In genomic region chr19:4582112-4582553, GRCh38 we compare ENCODE assay signal across 12 cellular contexts. TPM values are rescaled to one million over a fixed set of nuclear protein-coding genes. Genes with fewer than 3 reads are reported as not detected.
DNase-seq lines count a peak whose midpoint lies in the region; ATAC-seq, FAIRE-seq and TF ChIP-seq lines count a peak whose summit lies in the region.
"Had no signal": no experiment of that assay in that cellular context is flagged by ENCODE, and none has a peak within 500 bp of the region (broad histone marks: within the 10 kb centered on the region; RNA-seq: fewer than 3 reads in every experiment).

No MANE protein-coding gene starts in this region.

- H3K4me2 ChIP-seq in BLaER1: peak overlapping the region; percentile 82
- peak overlapping the region; percentile 22 for H3K4me2 ChIP-seq in astrocyte (ENCODE audit: low read length)

- H3K27me3 Mint-ChIP-seq in astrocyte (ENCODE audit: low read depth, unreplicated experiment): peaks cover 17% of the 10 kb centered on the region
- H3K27me3 Mint-ChIP-seq in naive thymus-derived CD8-positive, alpha-beta T cell: peaks cover 23 to 75% (median 40%) of the 10 kb centered on the region in 5 donors
- H3K27me3 Mint-ChIP-seq in activated CD8-positive, alpha-beta T cell treated with anti-CD3 and anti-CD28 coated beads, Interleukin-2, amount 10 ng/mL, durations not matched to agents 7 days and 5 days (ENCODE audit: low read depth): peaks cover 42% of the 10 kb centered on the region

- H4K20me1 ChIP-seq in BLaER1 (0 out of 2 replicates have a peak, but pooled peaks cover 14% of the 10 kb centered on the region), astrocyte (ENCODE audit: insufficient read depth, low read length) (no peaks in the 10 kb centered on the region)

- H3K4me3 ChIP-seq in BLaER1: peak overlapping the region; percentile 68; the same call in 1 of the 2 replicates
- peak overlapping the region; percentile 16 for H3K4me3 ChIP-seq in HAP-1
- no peak overlapping the region for H3K4me3 ChIP-seq in astrocyte (ENCODE audit: insufficient read depth, low read depth, low read length)
- H3K4me3 ChIP-seq: GM12878 had no signal

- CTCF ChIA-PET in activated CD8-positive, alpha-beta T cell treated with anti-CD3 and anti-CD28 coated beads, Interleukin-2, amount 10 ng/mL, durations not matched to agents 7 days and 5 days (lab: Charles Lee): no interaction called here

- no peaks in the 10 kb centered on the region for H3K4me1 Mint-ChIP-seq in astrocyte (ENCODE audit: low read depth, unreplicated experiment)
- H3K4me1 Mint-ChIP-seq in naive thymus-derived CD8-positive, alpha-beta T cell: peaks cover 4 to 13% (median 11%) of the 10 kb centered on the region in 4 donors
- peaks cover 6% of the 10 kb centered on the region for H3K4me1 Mint-ChIP-seq in activated CD8-positive, alpha-beta T cell treated with anti-CD3 and anti-CD28 coated beads, Interleukin-2, amount 10 ng/mL, durations not matched to agents 7 days and 5 days (ENCODE audit: low read depth)

- H3K27me3 ChIP-seq in BLaER1 (peaks cover 28% of the 10 kb centered on the region), HAP-1 (ENCODE audit: low read depth) (no peaks in the 10 kb centered on the region), astrocyte (ENCODE audit: insufficient read depth, low read length) (peaks cover 44% of the 10 kb centered on the region)

- H3K9me3 Mint-ChIP-seq in astrocyte (ENCODE audit: unreplicated experiment): no peaks in the 10 kb centered on the region
- no peaks in the 10 kb centered on the region for H3K9me3 Mint-ChIP-seq in naive thymus-derived CD8-positive, alpha-beta T cell
- no peaks in the 10 kb centered on the region for H3K9me3 Mint-ChIP-seq in activated CD8-positive, alpha-beta T cell treated with anti-CD3 and anti-CD28 coated beads, Interleukin-2, amount 10 ng/mL, durations not matched to agents 7 days and 5 days (ENCODE audit: insufficient read depth)

- ATAC-seq in naive thymus-derived CD8-positive, alpha-beta T cell: no peak
- ATAC-seq in activated CD8-positive, alpha-beta T cell treated with anti-CD3 and anti-CD28 coated beads, Interleukin-2, amount 10 ng/mL, durations not matched to agents 7 days and 5 days: no peak
- ATAC-seq: GM12878 had no signal

- H3K9me3 ChIP-seq in BLaER1: no peaks in the 10 kb centered on the region
- H3K9me3 ChIP-seq in HAP-1: no peaks in the 10 kb centered on the region
- no peaks in the 10 kb centered on the region for H3K9me3 ChIP-seq in astrocyte (ENCODE audit: insufficient read depth, low read depth, low read length)
- H3K9me3 ChIP-seq: tibial artery had no signal

- H3K36me3 Mint-ChIP-seq in astrocyte (ENCODE audit: low read depth, unreplicated experiment): peaks cover 2% of the 10 kb centered on the region
- peaks cover 0 to 2% (median 0%) of the 10 kb centered on the region in 3 donors for H3K36me3 Mint-ChIP-seq in naive thymus-derived CD8-positive, alpha-beta T cell
- H3K36me3 Mint-ChIP-seq in activated CD8-positive, alpha-beta T cell treated with anti-CD3 and anti-CD28 coated beads, Interleukin-2, amount 10 ng/mL, durations not matched to agents 7 days and 5 days (ENCODE audit: low read depth): no peaks in the 10 kb centered on the region

- in situ Hi-C loops in HAP-1 (cut with MboI; ENCODE audit: low sequenced_read_pairs): no loop called here

- no peak overlapping the region for H3K27ac ChIP-seq in BLaER1
- no peak overlapping the region for H3K27ac ChIP-seq in astrocyte (ENCODE audit: low read depth, low read length)
- H3K27ac ChIP-seq: tibial artery had no signal

- H3K9ac ChIP-seq in BLaER1 (no peak overlapping the region), astrocyte (ENCODE audit: low read length) (no peak overlapping the region)

- no peak for TF ChIP-seq CTCF in astrocyte (IDR thresholded peaks at IDR 0.05; ENCODE audit: insufficient read depth, low read depth, low read length)

- H3K27ac Mint-ChIP-seq in astrocyte (ENCODE audit: unreplicated experiment): peak overlapping the region; percentile 9
- H3K27ac Mint-ChIP-seq in naive thymus-derived CD8-positive, alpha-beta T cell: peak overlapping the region in 1 of 10 donors; percentile 7
- H3K27ac Mint-ChIP-seq in activated CD8-positive, alpha-beta T cell treated with anti-CD3 and anti-CD28 coated beads, Interleukin-2, amount 10 ng/mL, durations not matched to agents 7 days and 5 days: no peak overlapping the region

- DNase-seq in HAP-1 (ENCODE audit: low spot score in 2 of 2) (no peak), astrocyte (ENCODE audit: low read depth) (peak; percentile 21), head of caudate nucleus (no peak), GM19238 (ENCODE audit: insufficient read length, low spot score) (no peak)
- DNase-seq in naive thymus-derived CD8-positive, alpha-beta T cell: no peak
- DNase-seq in activated CD8-positive, alpha-beta T cell treated with anti-CD3 and anti-CD28 coated beads, Interleukin-2, amount 10 ng/mL, durations not matched to agents 7 days and 5 days: no peak
- DNase-seq in stimulated activated naive CD4-positive, alpha-beta T cell (lab: John Stamatoyannopoulos, UW): no peak
- DNase-seq: activated CD8-positive, alpha-beta memory T cell treated with anti-CD3 and anti-CD28 coated beads, Interleukin-2, amount 50 U/mL, for 48 hours; tibial artery had no signal

- H2AFZ ChIP-seq in astrocyte (ENCODE audit: low read depth, low read length): no peak overlapping the region

- H3K4me3 Mint-ChIP-seq in astrocyte (ENCODE audit: unreplicated experiment): peak overlapping the region; percentile 75
- H3K4me3 Mint-ChIP-seq in naive thymus-derived CD8-positive, alpha-beta T cell: peak overlapping the region; percentile 29 to 85 (median 66)
- H3K4me3 Mint-ChIP-seq in activated CD8-positive, alpha-beta T cell treated with anti-CD3 and anti-CD28 coated beads, Interleukin-2, amount 10 ng/mL, durations not matched to agents 7 days and 5 days: no peak overlapping the region

- FAIRE-seq in astrocyte (lab: Jason Lieb, UNC): no peak
- FAIRE-seq: GM12878 had no signal

- no peaks in the 10 kb centered on the region for H3K36me3 ChIP-seq in BLaER1
- no peaks in the 10 kb centered on the region for H3K36me3 ChIP-seq in HAP-1 (replicated peaks)
- no peaks in the 10 kb centered on the region for H3K36me3 ChIP-seq in astrocyte (ENCODE audit: insufficient read depth, low read length)
- H3K36me3 ChIP-seq: tibial artery had no signal

- H3K4me1 ChIP-seq in BLaER1 (peaks cover 39% of the 10 kb centered on the region), HAP-1 (peaks cover 11% of the 10 kb centered on the region), astrocyte (ENCODE audit: insufficient read depth, low read length) (peaks cover 6% of the 10 kb centered on the region)

- H3K79me2 ChIP-seq in astrocyte (ENCODE audit: insufficient read depth, low read length): no peaks in the 10 kb centered on the region

- POLR2A ChIA-PET in naive thymus-derived CD8-positive, alpha-beta T cell (lab: Charles Lee): no interaction called here
- POLR2A ChIA-PET in activated CD8-positive, alpha-beta T cell treated with anti-CD3 and anti-CD28 coated beads, Interleukin-2, amount 10 ng/mL, durations not matched to agents 7 days and 5 days (lab: Charles Lee): no interaction called here

- intact Hi-C loops in head of caudate nucleus (cut with DNase I): no loop called here

RNA-seq across cellular contexts. Expression of gene SEMA6B, which starts 22.6 kb away (rescaled TPM):
- 14.3 and 17.5 TPM in 2 replicates for total RNA-seq in astrocyte
- total RNA-seq in naive thymus-derived CD8-positive, alpha-beta T cell: under 1 TPM; 0.60 to 0.68 TPM
- polyA plus RNA-seq in naive thymus-derived CD8-positive, alpha-beta T cell: not detected
- not detected for total RNA-seq in activated CD8-positive, alpha-beta T cell treated with anti-CD3 and anti-CD28 coated beads, Interleukin-2, amount 10 ng/mL, durations not matched to agents 7 days and 5 days
- polyA plus RNA-seq: GM12878 had no signal

RNA-seq across cellular contexts. Expression of gene LRG1, which starts 42.3 kb away (rescaled TPM):
- total RNA-seq in astrocyte: 0.14 and 0.19 TPM in 2 replicates
- not detected for total RNA-seq in naive thymus-derived CD8-positive, alpha-beta T cell
- not detected for polyA plus RNA-seq in naive thymus-derived CD8-positive, alpha-beta T cell
- total RNA-seq in activated CD8-positive, alpha-beta T cell treated with anti-CD3 and anti-CD28 coated beads, Interleukin-2, amount 10 ng/mL, durations not matched to agents 7 days and 5 days: not detected

RNA-seq across cellular contexts. Expression of gene PLIN5, which starts 47.1 kb away (rescaled TPM):
- total RNA-seq in astrocyte: not detected in 2 replicates
- total RNA-seq in naive thymus-derived CD8-positive, alpha-beta T cell: 1 to 10 TPM; 2.3 to 2.6 TPM
- under 1 TPM; 0.28 to 0.90 (median 0.30) TPM for polyA plus RNA-seq in naive thymus-derived CD8-positive, alpha-beta T cell
- total RNA-seq in activated CD8-positive, alpha-beta T cell treated with anti-CD3 and anti-CD28 coated beads, Interleukin-2, amount 10 ng/mL, durations not matched to agents 7 days and 5 days: not detected
- polyA plus RNA-seq: BJ had no signal

RNA-seq across cellular contexts. Expression of gene TNFAIP8L1, which starts 57.2 kb away (rescaled TPM):
- 2.9 and 3.0 TPM in 2 replicates for total RNA-seq in astrocyte
- 10 to 100 TPM; 19.1 to 20.7 TPM for total RNA-seq in naive thymus-derived CD8-positive, alpha-beta T cell
- polyA plus RNA-seq in naive thymus-derived CD8-positive, alpha-beta T cell: 10 to 100 TPM in 2 of 3 donors, 1 to 10 TPM in 1; 5.6 to 16.5 (median 10.3) TPM
- total RNA-seq in activated CD8-positive, alpha-beta T cell treated with anti-CD3 and anti-CD28 coated beads, Interleukin-2, amount 10 ng/mL, durations not matched to agents 7 days and 5 days: 10 to 100 TPM; 19.4 to 20.2 TPM
